Comparison of ENCODE assay signal across 9 cellular contexts in genomic region chr3:45631486-45631885, GRCh38. TPM values are rescaled to one million over a fixed set of nuclear protein-coding genes. Genes with fewer than 3 reads are reported as not detected.
DNase-seq lines count a peak whose midpoint lies in the region; ATAC-seq, FAIRE-seq and TF ChIP-seq lines count a peak whose summit lies in the region.
"Had no signal": no experiment of that assay in that cellular context is flagged by ENCODE, and none has a peak within 500 bp of the region (broad histone marks: within the 10 kb centered on the region; RNA-seq: fewer than 3 reads in every experiment).

No MANE protein-coding gene starts in this region.

- TF ChIP-seq POLR2A in GM12892 (IDR thresholded peaks at IDR 0.05; ENCODE audit: low read depth, low read length), result no peak
- no peak for TF ChIP-seq POLR2A in endothelial cell of umbilical vein (IDR thresholded peaks at IDR 0.05; ENCODE audit: low read depth, low read length)

- peaks cover 0 to 6% of the 10 kb centered on the region in 2 experiments for H3K36me3 ChIP-seq in endothelial cell of umbilical vein (ENCODE audit: control insufficient read depth in 2 of 2, extremely low read depth in 1 of 2, insufficient read depth in 2 of 2, low read length in 2 of 2)
- peaks cover 0 to 3% of the 10 kb centered on the region in 2 experiments for H3K36me3 ChIP-seq in trophoblast cell (ENCODE audit: control insufficient read depth in 1 of 2, insufficient read depth in 2 of 2, low read length in 2 of 2)

- POLR2A ChIA-PET in endothelial cell of umbilical vein (lab: Charles Lee), result no interaction called here

- peak overlapping the region in 1 of 3 experiments; percentile 27 for H3K4me3 ChIP-seq in endothelial cell of umbilical vein (replicated peaks in 1 of 3; ENCODE audit: insufficient read depth in 1 of 3, low read depth in 1 of 3, low read length in 3 of 3)
- H3K4me3 ChIP-seq in trophoblast cell (ENCODE audit: low read depth, low read length), result no peak overlapping the region

- no peak for TF ChIP-seq CTCF in endothelial cell of umbilical vein (IDR thresholded peaks at IDR 0.05; ENCODE audit: extremely low read depth in 1 of 2, insufficient read depth in 1 of 2, low read depth in 1 of 2, low read length in 2 of 2)

- H4K91ac ChIP-seq in trophoblast cell (ENCODE audit: low read depth, low read length), result no peak overlapping the region

- H3K27me3 ChIP-seq in endothelial cell of umbilical vein (ENCODE audit: control insufficient read depth in 2 of 2, insufficient read depth in 2 of 2, low read length in 2 of 2) (no peaks in the 10 kb centered on the region), trophoblast cell (ENCODE audit: insufficient read depth, low read length) (no peaks in the 10 kb centered on the region)

- no CpG with 5 or more reads among the region's 6 CpGs for WGBS in trophoblast cell (ENCODE audit: extremely low coverage, insufficient coverage, insufficient read length)

- H3K9me1 ChIP-seq in endothelial cell of umbilical vein (replicated peaks; ENCODE audit: control insufficient read depth, extremely low read depth, insufficient read depth, low read length), result no peaks in the 10 kb centered on the region

- peaks cover 19% of the 10 kb centered on the region for H3K4me1 ChIP-seq in endothelial cell of umbilical vein (ENCODE audit: control insufficient read depth, extremely low read depth, insufficient read depth, low read length)
- peaks cover 6 to 8% of the 10 kb centered on the region in 2 experiments for H3K4me1 ChIP-seq in trophoblast cell (ENCODE audit: control insufficient read depth in 1 of 2, insufficient read depth in 2 of 2, low read length in 2 of 2)

- H2BK5ac ChIP-seq in trophoblast cell (ENCODE audit: low read depth, low read length, poor library complexity), result no peak overlapping the region

- DNase-seq in GM12892 (ENCODE audit: insufficient read length) (no peak), OCI-M2 (lab: John Stamatoyannopoulos, UW; ENCODE audit: unreplicated experiment) (peak; percentile 32), endothelial cell of umbilical vein (ENCODE audit: low read depth, low spot score) (peak; percentile 81), trophoblast cell (no peak), DMS53 treated with DMSO at 0.1 percent for 48 hours (lab: John Stamatoyannopoulos, UW; ENCODE audit: unreplicated experiment) (no peak), NCI-H1694 (lab: John Stamatoyannopoulos, UW) (no peak)
- DNase-seq: activated naive CD4-positive, alpha-beta T cell had no signal

- no peaks in the 10 kb centered on the region for H4K20me1 ChIP-seq in endothelial cell of umbilical vein (replicated peaks; ENCODE audit: control insufficient read depth, extremely low read depth, insufficient read depth, low read length)

- H3K27ac ChIP-seq in endothelial cell of umbilical vein (ENCODE audit: insufficient read depth, low read depth, low read length) (peak overlapping the region; percentile 78), trophoblast cell (ENCODE audit: low read depth, low read length) (no peak overlapping the region)

- H3K14ac ChIP-seq in trophoblast cell (ENCODE audit: low read length), result no peak overlapping the region

- H2AFZ ChIP-seq in endothelial cell of umbilical vein (ENCODE audit: low read depth, low read length) (no peak overlapping the region), trophoblast cell (ENCODE audit: insufficient read depth, low read length, poor library complexity) (no peak overlapping the region)

- H2BK12ac ChIP-seq in trophoblast cell (ENCODE audit: low read length), result no peak overlapping the region

- dilution Hi-C loops in endothelial cell of umbilical vein (cut with MboI; ENCODE audit: extremely low pct_ligation_motif_present, low sequenced_read_pairs), result no loop called here

- H3K79me2 ChIP-seq in endothelial cell of umbilical vein (ENCODE audit: control insufficient read depth, insufficient read depth, low read length) (peaks cover 54% of the 10 kb centered on the region), trophoblast cell (ENCODE audit: control insufficient read depth, insufficient read depth, low read length, poor library complexity) (no peaks in the 10 kb centered on the region)

- peak overlapping the region; percentile 11 for H3K23ac ChIP-seq in trophoblast cell (ENCODE audit: low read length)

- peak; percentile 85 for FAIRE-seq in GM12892 (lab: Jason Lieb, UNC)
- FAIRE-seq in endothelial cell of umbilical vein (lab: Jason Lieb, UNC), result peak; percentile 74

- CTCF ChIA-PET in endothelial cell of umbilical vein (lab: Charles Lee), result interaction anchor here (0.7 to 2.8 kb wide), 6 partner anchors 9 to 85 kb away, joined by 3 to 21 read pairs (median 4); no protein-coding TSS in a partner anchor

- H3K4ac ChIP-seq in trophoblast cell (ENCODE audit: low read depth, low read length), result no peak overlapping the region

- no peak overlapping the region for H4K8ac ChIP-seq in trophoblast cell (ENCODE audit: low read depth, low read length)

- H3K79me1 ChIP-seq in trophoblast cell (ENCODE audit: low read length), result peaks cover 2% of the 10 kb centered on the region

- H3K18ac ChIP-seq in trophoblast cell (ENCODE audit: low read length), result no peak overlapping the region

- H3K4me2 ChIP-seq in endothelial cell of umbilical vein (ENCODE audit: insufficient read depth, low read length), result peak overlapping the region; percentile 74
- H3K4me2 ChIP-seq in trophoblast cell (ENCODE audit: low read length), result no peak overlapping the region

- no peak overlapping the region for H4K12ac ChIP-seq in trophoblast cell (ENCODE audit: low read depth, low read length)

- H2AK5ac ChIP-seq in trophoblast cell (ENCODE audit: low read length), result no peak overlapping the region

- H2BK120ac ChIP-seq in trophoblast cell (ENCODE audit: insufficient read depth, low read length, poor library complexity), result no peak overlapping the region

- no TSS peak for BruUV-seq in endothelial cell of umbilical vein (replicated peaks; lab: Mats Ljungman, UMichigan)

- H3K9me3 ChIP-seq in endothelial cell of umbilical vein (replicated peaks; ENCODE audit: control insufficient read depth, insufficient read depth, low read length), result no peaks in the 10 kb centered on the region
- H3K9me3 ChIP-seq in trophoblast cell (ENCODE audit: insufficient read depth, low read depth, low read length), result peaks cover 4% of the 10 kb centered on the region

- ATAC-seq in GM21447 (IDR thresholded peaks at IDR 0.05; ENCODE audit: unreplicated experiment), result no peak
- ATAC-seq in HG02588 (IDR thresholded peaks at IDR 0.05; ENCODE audit: unreplicated experiment), result no peak

- intact Hi-C loops in endothelial cell of umbilical vein (cut with micrococcal nuclease), result loop anchor here (1.0 to 2.0 kb wide), 2 partner anchors 13 to 25 kb away; no protein-coding TSS in a partner anchor

- H3K9ac ChIP-seq in endothelial cell of umbilical vein (replicated peaks; ENCODE audit: extremely low read depth, insufficient read depth, low read length) (peak overlapping the region; percentile 59), trophoblast cell (ENCODE audit: low read length) (no peak overlapping the region)

TF ChIP-seq in endothelial cell of umbilical vein, 7 proteins besides CTCF, POLR2A, EP300 and RAD21:
- peak; percentile 74 for TF ChIP-seq GATA2 (IDR thresholded peaks at IDR 0.05; ENCODE audit: insufficient read depth, insufficient read length, low read depth, low read length)
- TF ChIP-seq JUN (IDR thresholded peaks at IDR 0.05; ENCODE audit: borderline replicate concordance, insufficient read depth, insufficient read length, low read depth), result no peak
- TF ChIP-seq MYC (IDR thresholded peaks at IDR 0.05; ENCODE audit: low read depth, low read length), result no peak
- TF ChIP-seq FOS (IDR thresholded peaks at IDR 0.05; ENCODE audit: borderline replicate concordance, insufficient read depth, low read length), result no peak
- no peak for TF ChIP-seq MAX (IDR thresholded peaks at IDR 0.05; ENCODE audit: insufficient read depth, insufficient read length)
- peak; percentile 63 for TF ChIP-seq POLR2AphosphoS5 (IDR thresholded peaks at IDR 0.05; ENCODE audit: insufficient read depth, low read depth, low read length)
- TF ChIP-seq EZH2 (IDR thresholded peaks at IDR 0.05; ENCODE audit: borderline replicate concordance, low read depth, low read length, severe bottlenecking), result no peak

RNA-seq across cellular contexts. Expression of gene LIMD1, which starts 36.9 kb away (rescaled TPM):
- 20.1 TPM for polyA plus RNA-seq in GM12892 (2012; ENCODE audit: missing spikeins)
- 33.3 and 39.5 TPM in 2 replicates for total RNA-seq in endothelial cell of umbilical vein
- 11.9 and 12.6 TPM in 2 replicates for polyA plus RNA-seq in endothelial cell of umbilical vein
- 8.9 and 9.8 TPM in 2 replicates for polyA plus RNA-seq in endothelial cell of umbilical vein (2011; cell fraction: cytosol; rRNA removed)
- polyA plus RNA-seq in endothelial cell of umbilical vein (2011; cell fraction: nucleus; rRNA removed), result 35.5 and 37.7 TPM in 2 replicates
- 15.2 and 19.2 TPM in 2 replicates for polyA plus RNA-seq in endothelial cell of umbilical vein (2012)
- 46.6 and 57.5 TPM in 2 replicates for polyA minus RNA-seq in endothelial cell of umbilical vein
- 14.3 TPM for polyA minus RNA-seq in endothelial cell of umbilical vein (2011; cell fraction: cytosol; rRNA and poly(A)+ RNA removed)
- 35.4 and 38.2 TPM in 2 replicates for polyA minus RNA-seq in endothelial cell of umbilical vein (2011; cell fraction: nucleus; rRNA and poly(A)+ RNA removed)
- 4.3 TPM in 2 replicates for polyA plus RNA-seq in trophoblast cell (2013)

RNA-seq across cellular contexts. Expression of gene SACM1L, which starts 57.7 kb away (rescaled TPM):
- 19.0 TPM for polyA plus RNA-seq in GM12892 (2012; ENCODE audit: missing spikeins)
- total RNA-seq in endothelial cell of umbilical vein, result 35.4 and 39.9 TPM in 2 replicates
- 9.1 and 11.9 TPM in 2 replicates for polyA plus RNA-seq in endothelial cell of umbilical vein
- polyA plus RNA-seq in endothelial cell of umbilical vein (2011; cell fraction: cytosol; rRNA removed), result 7.3 and 8.1 TPM in 2 replicates
- 46.6 and 57.5 TPM in 2 replicates for polyA plus RNA-seq in endothelial cell of umbilical vein (2011; cell fraction: nucleus; rRNA removed)
- polyA plus RNA-seq in endothelial cell of umbilical vein (2012), result 23.9 and 24.6 TPM in 2 replicates
- 39.4 and 43.0 TPM in 2 replicates for polyA minus RNA-seq in endothelial cell of umbilical vein
- 24.6 TPM for polyA minus RNA-seq in endothelial cell of umbilical vein (2011; cell fraction: cytosol; rRNA and poly(A)+ RNA removed)
- polyA minus RNA-seq in endothelial cell of umbilical vein (2011; cell fraction: nucleus; rRNA and poly(A)+ RNA removed), result 53.3 and 80.0 TPM in 2 replicates
- 16.8 and 16.9 TPM in 2 replicates for polyA plus RNA-seq in trophoblast cell (2013)

Comparison
In these comparisons a context has a peak if more than half of its experiments do, and no peak if none do; other contexts are left out.
1. DNase-seq: peak in OCI-M2 (single experiment) and endothelial cell of umbilical vein (single experiment); none in GM12892 (single experiment), trophoblast cell (0 of 2), DMS53 treated with DMSO at 0.1 percent for 48 hours (single experiment) and NCI-H1694 (single experiment).